23 cellular contexts compared by ENCODE assay signal in genomic region chr15:38860253-38860652, GRCh38.
DNase-seq lines count a peak whose midpoint lies in the region; TF ChIP-seq lines count a peak whose summit lies in the region.
"Had no signal": no experiment of that assay in that cellular context is flagged by ENCODE, and none has a peak within 500 bp of the region (broad histone marks: within the 10 kb centered on the region; RNA-seq: fewer than 3 reads in every experiment).

No MANE protein-coding gene starts in this region.

- no peaks in the 10 kb centered on the region for H3K27me3 ChIP-seq in GM23248 (replicated peaks; ENCODE audit: insufficient read depth)
- H3K27me3 ChIP-seq: body of pancreas, ovary, thyroid gland had no signal

- H3K9me3 ChIP-seq in GM23248 (ENCODE audit: low read depth): no peaks in the 10 kb centered on the region
- H3K9me3 ChIP-seq: body of pancreas, ovary, thyroid gland had no signal

- in situ Hi-C loops in KBM-7 (cut with MboI; ENCODE audit: low pct_unique_long_range_greater_than_20kb, low sequenced_read_pairs): no loop called here
- in situ Hi-C loops in GM23248 (cut with MboI): no loop called here

- no peaks in the 10 kb centered on the region for H3K79me2 ChIP-seq in GM23248 (ENCODE audit: insufficient read depth)

- H3K36me3 ChIP-seq in GM23248 (ENCODE audit: low read depth): no peaks in the 10 kb centered on the region
- H3K36me3 ChIP-seq: ovary, thyroid gland had no signal

- no peak overlapping the region for H3K4me2 ChIP-seq in GM23248 (ENCODE audit: unreplicated experiment)

- H3K27ac ChIP-seq in GM23248: no peak overlapping the region
- H3K27ac ChIP-seq: body of pancreas, ovary, thyroid gland had no signal

- no peak overlapping the region for H3K9ac ChIP-seq in GM23248

- TF ChIP-seq CTCF in fibroblast of villous mesenchyme (IDR thresholded peaks at IDR 0.05; ENCODE audit: insufficient read depth, low read depth, low read length): no peak

- WGBS in GM23248 (ENCODE audit: low coverage in 1 of 2, low lambda C conversion rate in 2 of 2, missing lambda C conversion rate in 2 of 2), 2 experiments: 90 to 96% methylated on average over 4 of the region's 4 CpGs

- H2AFZ ChIP-seq in GM23248: no peak overlapping the region

- peaks cover 12% of the 10 kb centered on the region for H3K4me1 ChIP-seq in GM23248 (ENCODE audit: insufficient read depth)
- H3K4me1 ChIP-seq: body of pancreas, thyroid gland had no signal

- no peaks in the 10 kb centered on the region for H3K9me2 ChIP-seq in GM23248 (ENCODE audit: insufficient read depth)

- no peak overlapping the region for H3K4me3 ChIP-seq in fibroblast of villous mesenchyme (ENCODE audit: low read depth, low read length)
- H3K4me3 ChIP-seq in GM23248: no peak overlapping the region
- H3K4me3 ChIP-seq: body of pancreas, ovary, thyroid gland had no signal

- no peaks in the 10 kb centered on the region for H4K20me1 ChIP-seq in GM23248 (ENCODE audit: insufficient read depth)

- DNase-seq in KBM-7 (peak; percentile 7), SKM-1 (lab: John Stamatoyannopoulos, UW; ENCODE audit: unreplicated experiment) (peak; percentile 50), fibroblast of villous mesenchyme (ENCODE audit: low read depth) (peak; percentile 73), retina (peak; percentile 19), GM23248 (no peak)
- DNase-seq in activated CD4-positive, alpha-beta T cell treated with anti-CD3 and anti-CD28 coated beads, Interleukin-2, amount 50 U/mL, for 48 hours: no peak
- no peak for DNase-seq in effector CD4-positive, alpha-beta T cell
- DNase-seq: activated CD4-positive, alpha-beta T cell treated with anti-CD3 and anti-CD28 coated beads, Interleukin-2, amount 10 ng/mL, durations not matched to agents 7 days and 5 days; activated CD8-positive, alpha-beta memory T cell treated with anti-CD3 and anti-CD28 coated beads, Interleukin-2, amount 50 U/mL, for 48 hours; activated naive CD8-positive, alpha-beta T cell treated with anti-CD3 and anti-CD28 coated beads, Interleukin-2, amount 10 ng/mL, durations not matched to agents 7 days and 5 days; COR-L47; cortex of kidney; DMS79 treated with DMSO at 0.1 percent for 48 hours; foreskin melanocyte; H9; naive thymus-derived CD8-positive, alpha-beta T cell; NCI-H1436 treated with DMSO at 0.1 percent for 48 hours; NCI-H526; ovary; stimulated activated CD4-positive, alpha-beta T cell treated with anti-CD3 and anti-CD28 coated beads, Interleukin-2, amount 100 ng/mL, for 24 hours; stimulated activated naive CD4-positive, alpha-beta T cell treated with Interleukin-2 at 50 U/mL for 16 hours; thyroid gland had no signal

- H3F3A ChIP-seq in GM23248 (ENCODE audit: insufficient read depth): peaks cover 37% of the 10 kb centered on the region

Comparison
In these comparisons a context has a peak if more than half of its experiments do, and no peak if none do; other contexts are left out.
1. DNase-seq: peak in KBM-7 (single experiment), SKM-1 (single experiment), fibroblast of villous mesenchyme (single experiment) and retina (single experiment); none in activated CD4-positive, alpha-beta T cell treated with anti-CD3 and anti-CD28 coated beads, Interleukin-2, amount 50 U/mL, for 48 hours (0 of 2), effector CD4-positive, alpha-beta T cell (single experiment) and GM23248 (single experiment).